In the genomic region with DNA sequence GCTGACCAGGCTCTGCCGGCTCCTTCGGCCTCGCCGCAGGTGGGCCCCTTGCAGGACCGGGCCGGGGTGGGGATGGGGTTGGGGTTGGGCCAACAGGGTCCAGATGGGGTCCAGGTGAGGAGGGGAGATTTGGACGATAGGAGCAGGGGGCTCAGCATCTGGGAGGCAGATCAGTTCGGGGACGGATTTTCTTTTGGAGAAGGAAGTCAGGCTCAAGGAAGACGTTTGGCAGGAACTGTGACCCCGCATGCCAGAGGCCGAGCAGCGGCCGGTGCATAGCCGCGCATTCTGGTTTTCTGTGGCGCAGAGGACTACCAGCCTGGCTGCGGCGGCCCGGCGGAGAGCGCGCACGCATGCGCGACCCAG, we compare ENCODE assay signal across 6 cellular contexts. TPM values are rescaled to one million over a fixed set of nuclear protein-coding genes. Genes with fewer than 3 reads are reported as not detected.
A peak's percentile ranks its signal among the peaks of the same experiment; 100 is the strongest.
DNase-seq lines count a peak whose midpoint lies in the region; ATAC-seq, FAIRE-seq and TF ChIP-seq lines count a peak whose summit lies in the region.

No MANE protein-coding gene starts in this region.

- H3K36me3 Mint-ChIP-seq in CD8-positive, alpha-beta memory T cell, result peaks cover 3 to 51% (median 8%) of the 10 kb centered on the region in 3 donors

- H3K9me1 ChIP-seq in keratinocyte (ENCODE audit: control insufficient read depth, extremely low read depth, insufficient read depth, low read length), result no peaks in the 10 kb centered on the region

- H4K20me1 ChIP-seq in keratinocyte (ENCODE audit: control insufficient read depth, extremely low read depth, insufficient read depth, low read length), result peaks cover 32% of the 10 kb centered on the region

- peaks cover 29 to 40% (median 35%) of the 10 kb centered on the region in 3 donors for H3K4me1 Mint-ChIP-seq in CD8-positive, alpha-beta memory T cell

- H3K27ac ChIP-seq in CD8-positive, alpha-beta memory T cell (ENCODE audit: low read depth, low read length), result peak overlapping the region; percentile 91
- H3K27ac ChIP-seq in SK-N-MC, result peak overlapping the region; percentile 97
- peak overlapping the region; percentile 92 for H3K27ac ChIP-seq in keratinocyte (ENCODE audit: control insufficient read depth, insufficient read depth, low read length)

- ATAC-seq in GM21786 (IDR thresholded peaks at IDR 0.05; ENCODE audit: unreplicated experiment), result no peak

- peak overlapping the region; percentile 58 for H2AFZ ChIP-seq in keratinocyte (ENCODE audit: control insufficient read depth, low read length)

- dilution Hi-C loops in keratinocyte (cut with MboI; ENCODE audit: extremely low pct_ligation_motif_present, low sequenced_read_pairs), result no loop called here

- H3K9ac ChIP-seq in SK-N-MC (ENCODE audit: insufficient read length) (peak overlapping the region; percentile 90), keratinocyte (ENCODE audit: control insufficient read depth, extremely low read depth, insufficient read depth, low read length) (peak overlapping the region; percentile 95)

- H3K4me3 ChIP-seq in CD8-positive, alpha-beta memory T cell (ENCODE audit: low read length), result peak overlapping the region; percentile 85
- H3K4me3 ChIP-seq in SK-N-MC (peak overlapping the region; percentile 94), keratinocyte (ENCODE audit: control insufficient read depth in 2 of 3, extremely low read depth in 1 of 3, insufficient read depth in 2 of 3, low read depth in 1 of 3, low read length in 3 of 3) (peak overlapping the region; percentile 81 to 87 (median 83))

- H3K9me3 ChIP-seq in CD8-positive, alpha-beta memory T cell (ENCODE audit: low read length), result no peaks in the 10 kb centered on the region
- no peaks in the 10 kb centered on the region for H3K9me3 ChIP-seq in SK-N-MC (ENCODE audit: low read depth, low read length)
- H3K9me3 ChIP-seq in keratinocyte (ENCODE audit: control insufficient read depth, low read depth, low read length), result no peaks in the 10 kb centered on the region

- H3K4me3 Mint-ChIP-seq in CD8-positive, alpha-beta memory T cell, result peak overlapping the region; percentile 92 to 100 (median 99)

- H3K27me3 ChIP-seq in CD8-positive, alpha-beta memory T cell (ENCODE audit: insufficient read depth, low read length, poor library complexity, severe bottlenecking), result no peaks in the 10 kb centered on the region
- no peaks in the 10 kb centered on the region for H3K27me3 ChIP-seq in keratinocyte (ENCODE audit: control insufficient read depth, extremely low read depth, insufficient read depth, low read length)

- peaks cover 41% of the 10 kb centered on the region for H3K4me1 ChIP-seq in CD8-positive, alpha-beta memory T cell (ENCODE audit: insufficient read depth, low read length)
- H3K4me1 ChIP-seq in keratinocyte (ENCODE audit: control insufficient read depth, extremely low read depth, insufficient read depth, low read length), result peaks cover 35% of the 10 kb centered on the region

- no peaks in the 10 kb centered on the region for H3K9me3 Mint-ChIP-seq in CD8-positive, alpha-beta memory T cell

- POLR2A ChIA-PET in CD8-positive, alpha-beta memory T cell (lab: Charles Lee), result interaction anchor here (0.6 to 7.1 kb wide), 15 partner anchors 8 to 586 kb away, joined by 3 to 89 read pairs (median 11); a partner anchor contains a TSS

- TF ChIP-seq CTCF in keratinocyte (optimal IDR thresholded peaks at IDR 0.05 in 1 of 3, IDR thresholded peaks at IDR 0.05 in 1 of 3, conservative IDR thresholded peaks at IDR 0.05 in 1 of 3; ENCODE audit: extremely low read depth in 1 of 3, insufficient read depth in 2 of 3, low read length in 3 of 3), result no peak

- DNase-seq in CD8-positive, alpha-beta memory T cell, result no peak
- DNase-seq in SK-N-MC (ENCODE audit: low read depth, low spot score), result no peak
- DNase-seq in keratinocyte (ENCODE audit: low read depth, low spot score), result no peak
- no peak for DNase-seq in stimulated activated CD4-positive, alpha-beta T cell treated with anti-CD3 and anti-CD28 coated beads, Interleukin-2, amount 100 ng/mL, for 48 hours
- no peak for DNase-seq in COLO668 (lab: John Stamatoyannopoulos, UW; ENCODE audit: unreplicated experiment)

- peak overlapping the region; percentile 96 for H3K4me2 ChIP-seq in keratinocyte (ENCODE audit: control insufficient read depth, extremely low read depth, insufficient read depth, low read depth, low read length)

- peaks cover 45% of the 10 kb centered on the region for H3K79me2 ChIP-seq in keratinocyte (ENCODE audit: control insufficient read depth, insufficient read depth, low read length)

- CTCF ChIA-PET in CD8-positive, alpha-beta memory T cell (lab: Charles Lee), result interaction anchor here (1.0 to 3.8 kb wide), 6 partner anchors 24 to 120 kb away, joined by 3 to 41 read pairs (median 3); a partner anchor contains a TSS

- peaks cover 0 to 3% of the 10 kb centered on the region in 2 donors for H3K27me3 Mint-ChIP-seq in CD8-positive, alpha-beta memory T cell

- FAIRE-seq in keratinocyte (lab: Jason Lieb, UNC), result no peak

- peaks cover 30% of the 10 kb centered on the region for H3K36me3 ChIP-seq in CD8-positive, alpha-beta memory T cell (ENCODE audit: insufficient read depth, low read length)
- H3K36me3 ChIP-seq in SK-N-MC (ENCODE audit: insufficient read depth, low read length) (peaks cover 41% of the 10 kb centered on the region), keratinocyte (ENCODE audit: control insufficient read depth in 2 of 2, extremely low read depth in 1 of 2, insufficient read depth in 2 of 2, low read length in 2 of 2) (peaks cover 27 to 31% of the 10 kb centered on the region in 2 experiments)

- H3K27ac Mint-ChIP-seq in CD8-positive, alpha-beta memory T cell, result peak overlapping the region; percentile 92 to 99 (median 98)

RNA-seq across cellular contexts. Expression of a gene that starts 0.8 kb away (rescaled TPM):
- total RNA-seq in CD8-positive, alpha-beta memory T cell, result 1,000 to 10,000 TPM; 1,907 to 1,909 TPM
- polyA plus RNA-seq in CD8-positive, alpha-beta memory T cell, result 1,157 TPM
- polyA plus RNA-seq in keratinocyte, result 740 to 1,250 TPM (median 800 TPM) in 3 replicates
- 1,790 TPM for polyA plus RNA-seq in keratinocyte (2011; ENCODE audit: low read depth)
- 996 and 1,617 TPM in 2 replicates for polyA plus RNA-seq in keratinocyte (2011; cell fraction: cytosol; rRNA removed)
- polyA plus RNA-seq in keratinocyte (2011; cell fraction: nucleus; rRNA removed), result 581 and 686 TPM in 2 replicates
- polyA plus RNA-seq in keratinocyte (2012; ENCODE audit: low replicate concordance), result 1,357 and 1,695 TPM in 2 replicates
- 1,099 to 2,593 TPM (median 1,237 TPM) in 3 replicates for polyA minus RNA-seq in keratinocyte
- 2,380 TPM for polyA minus RNA-seq in keratinocyte (2011; cell fraction: cytosol; rRNA and poly(A)+ RNA removed)
- polyA minus RNA-seq in keratinocyte (2011; cell fraction: nucleus; rRNA and poly(A)+ RNA removed), result 410 and 424 TPM in 2 replicates

RNA-seq across cellular contexts. Expression of a gene that starts 11.1 kb away (rescaled TPM):
- total RNA-seq in CD8-positive, alpha-beta memory T cell, result 100 to 1,000 TPM; 137 to 149 TPM
- polyA plus RNA-seq in CD8-positive, alpha-beta memory T cell, result 201 TPM
- polyA plus RNA-seq in keratinocyte, result 124 to 188 TPM (median 167 TPM) in 3 replicates
- 101 TPM for polyA plus RNA-seq in keratinocyte (2011; ENCODE audit: low read depth)
- polyA plus RNA-seq in keratinocyte (2011; cell fraction: cytosol; rRNA removed), result 113 and 148 TPM in 2 replicates
- polyA plus RNA-seq in keratinocyte (2011; cell fraction: nucleus; rRNA removed), result 120 and 128 TPM in 2 replicates
- 113 and 135 TPM in 2 replicates for polyA plus RNA-seq in keratinocyte (2012; ENCODE audit: low replicate concordance)
- 294 to 472 TPM (median 388 TPM) in 3 replicates for polyA minus RNA-seq in keratinocyte
- polyA minus RNA-seq in keratinocyte (2011; cell fraction: cytosol; rRNA and poly(A)+ RNA removed), result 300 TPM
- 58.5 and 62.4 TPM in 2 replicates for polyA minus RNA-seq in keratinocyte (2011; cell fraction: nucleus; rRNA and poly(A)+ RNA removed)

RNA-seq across cellular contexts. Expression of a gene that starts 27.0 kb away (rescaled TPM):
- total RNA-seq in CD8-positive, alpha-beta memory T cell, result under 1 TPM; 0.71 to 0.83 TPM
- polyA plus RNA-seq in CD8-positive, alpha-beta memory T cell, result not detected
- polyA plus RNA-seq in keratinocyte, result 0.06 to 0.18 TPM (median 0.18 TPM) in 3 replicates
- 0.77 TPM for polyA plus RNA-seq in keratinocyte (2011; ENCODE audit: low read depth)
- 0.04 and 0.16 TPM in 2 replicates for polyA plus RNA-seq in keratinocyte (2011; cell fraction: cytosol; rRNA removed)
- polyA plus RNA-seq in keratinocyte (2011; cell fraction: nucleus; rRNA removed), result 0.32 and 0.61 TPM in 2 replicates
- 0.31 and 0.71 TPM in 2 replicates for polyA plus RNA-seq in keratinocyte (2012; ENCODE audit: low replicate concordance)
- 0.13 TPM in 1 of 3 replicates, not detected in the others for polyA minus RNA-seq in keratinocyte
- not detected for polyA minus RNA-seq in keratinocyte (2011; cell fraction: cytosol; rRNA and poly(A)+ RNA removed)
- polyA minus RNA-seq in keratinocyte (2011; cell fraction: nucleus; rRNA and poly(A)+ RNA removed), result not detected in 2 replicates

RNA-seq across cellular contexts. Expression of a gene that starts 31.3 kb away (rescaled TPM):
- total RNA-seq in CD8-positive, alpha-beta memory T cell, result 10 to 100 TPM; 32.6 to 36.1 TPM
- polyA plus RNA-seq in CD8-positive, alpha-beta memory T cell, result 326 TPM
- 13.5 to 16.3 TPM (median 15.7 TPM) in 3 replicates for polyA plus RNA-seq in keratinocyte
- 72.9 TPM for polyA plus RNA-seq in keratinocyte (2011; ENCODE audit: low read depth)
- 9.4 and 21.3 TPM in 2 replicates for polyA plus RNA-seq in keratinocyte (2011; cell fraction: cytosol; rRNA removed)
- polyA plus RNA-seq in keratinocyte (2011; cell fraction: nucleus; rRNA removed), result 33.1 and 41.6 TPM in 2 replicates
- 23.9 and 110 TPM in 2 replicates for polyA plus RNA-seq in keratinocyte (2012; ENCODE audit: low replicate concordance)
- polyA minus RNA-seq in keratinocyte, result 4.7 to 16.4 TPM (median 8.6 TPM) in 3 replicates
- polyA minus RNA-seq in keratinocyte (2011; cell fraction: cytosol; rRNA and poly(A)+ RNA removed), result 17.8 TPM
- polyA minus RNA-seq in keratinocyte (2011; cell fraction: nucleus; rRNA and poly(A)+ RNA removed), result 6.4 and 7.8 TPM in 2 replicates

RNA-seq across cellular contexts. Expression of a gene that starts 33.7 kb away (rescaled TPM):
- total RNA-seq in CD8-positive, alpha-beta memory T cell, result under 1 TPM; 0.55 to 0.84 TPM
- polyA plus RNA-seq in CD8-positive, alpha-beta memory T cell, result not detected
- 0.08 TPM in 1 of 3 replicates, not detected in the others for polyA plus RNA-seq in keratinocyte
- not detected for polyA plus RNA-seq in keratinocyte (2011; ENCODE audit: low read depth)
- not detected in 2 replicates for polyA plus RNA-seq in keratinocyte (2011; cell fraction: cytosol; rRNA removed)
- not detected in 2 replicates for polyA plus RNA-seq in keratinocyte (2011; cell fraction: nucleus; rRNA removed)
- polyA plus RNA-seq in keratinocyte (2012; ENCODE audit: low replicate concordance), result not detected in 2 replicates
- not detected in 3 replicates for polyA minus RNA-seq in keratinocyte
- polyA minus RNA-seq in keratinocyte (2011; cell fraction: cytosol; rRNA and poly(A)+ RNA removed), result not detected
- not detected in 2 replicates for polyA minus RNA-seq in keratinocyte (2011; cell fraction: nucleus; rRNA and poly(A)+ RNA removed)
